ENCODE assay signal across 1 cellular context in genomic region chr9:97711223-97711626, GRCh38.
TF ChIP-seq lines count a peak whose summit lies in the region.

No MANE protein-coding gene starts in this region.

TF ChIP-seq in IMR-90, 13 proteins besides CTCF, POLR2A, EP300 and RAD21:
- TF ChIP-seq MAZ (IDR thresholded peaks at IDR 0.05; ENCODE audit: borderline replicate concordance, low read depth, low read length) (no peak), CEBPB (IDR thresholded peaks at IDR 0.05; ENCODE audit: low read depth, low read length) (no peak), NFE2L2 (IDR thresholded peaks at IDR 0.05; ENCODE audit: low read depth, low read length) (no peak), MXI1 (IDR thresholded peaks at IDR 0.05; ENCODE audit: borderline replicate concordance, low read depth, low read length) (no peak), BHLHE40 (IDR thresholded peaks at IDR 0.05; ENCODE audit: low read depth, low read length) (no peak)
